Comparison of ENCODE assay signal across 12 cellular contexts in genomic region chrX:77919370-77919769, GRCh38. TPM values are rescaled to one million over a fixed set of nuclear protein-coding genes. Genes with fewer than 3 reads are reported as not detected.
"Had no signal": no experiment of that assay in that cellular context is flagged by ENCODE, and none has a peak within 500 bp of the region (broad histone marks: within the 10 kb centered on the region; RNA-seq: fewer than 3 reads in every experiment).

No MANE protein-coding gene starts in this region.

RNA-seq across cellular contexts. Expression of gene PGAM4, which starts 50.1 kb away (rescaled TPM):
- total RNA-seq: activated CD4-positive, alpha-beta T cell treated with anti-CD3 and anti-CD28 coated beads, Interleukin-2, amount 10 ng/mL, durations not matched to agents 7 days and 5 days; activated T-cell treated with anti-CD3 and anti-CD28 coated beads, Interleukin-2, amount 50 U/mL, for 72 hours; bronchial epithelial cell; cardiac septum; chondrocyte; dermis blood vessel endothelial cell; esophagus muscularis mucosa; foreskin keratinocyte; gastrocnemius medialis; T-cell; T-helper 2 cell treated with Interferon-gamma antibody and Interleukin-4, amounts not matched to agents 100 ng/mL and 5 ng/mL, for 36 hours had no signal
- polyA plus RNA-seq: adipose tissue had no signal
